ENCODE assay signal across 12 cellular contexts in genomic region chr17:2403044-2403443, GRCh38. TPM values are rescaled to one million over a fixed set of nuclear protein-coding genes. Genes with fewer than 3 reads are reported as not detected.
DNase-seq lines count a peak whose midpoint lies in the region; ATAC-seq and TF ChIP-seq lines count a peak whose summit lies in the region.
"Had no signal": no experiment of that assay in that cellular context is flagged by ENCODE, and none has a peak within 500 bp of the region (broad histone marks: within the 10 kb centered on the region; RNA-seq: fewer than 3 reads in every experiment).

No MANE protein-coding gene starts in this region.

- peaks cover 11% of the 10 kb centered on the region for H3K36me3 Mint-ChIP-seq in stimulated activated naive CD8-positive, alpha-beta T cell treated with anti-CD3 and anti-CD28 coated beads, Interleukin-15, Interleukin-2, amounts not matched to agents 100 ng/mL and 50 ng/mL, for 24 hours (ENCODE audit: low read depth)
- H3K36me3 Mint-ChIP-seq in brain = no peaks in the 10 kb centered on the region
- no peaks in the 10 kb centered on the region for H3K36me3 Mint-ChIP-seq in natural killer cell treated with Interleukin-12 subunit alpha and Interleukin-12 subunit beta and Interleukin-15 and Interleukin-18, amount 100 ng/mL, for 72 hours

- no peak for TF ChIP-seq CTCF in brain (conservative IDR thresholded peaks at IDR 0.05)

- no peak for ATAC-seq in stimulated activated naive CD8-positive, alpha-beta T cell treated with anti-CD3 and anti-CD28 coated beads, Interleukin-15, Interleukin-2, amounts not matched to agents 100 U/mL and 50 U/mL, for 24 hours
- ATAC-seq in natural killer cell treated with Interleukin-12 subunit alpha and Interleukin-12 subunit beta and Interleukin-15 and Interleukin-18, amount 100 ng/mL, for 72 hours = no peak
- no peak for ATAC-seq in GM18861 (IDR thresholded peaks at IDR 0.05; ENCODE audit: unreplicated experiment)
- no peak for ATAC-seq in left lobe of liver
- ATAC-seq: left colon, Right ventricle myocardium inferior, sciatic nerve had no signal

- DNase-seq in stimulated activated naive CD8-positive, alpha-beta T cell treated with anti-CD3 and anti-CD28 coated beads, Interleukin-15, Interleukin-2, amounts not matched to agents 100 U/mL and 50 U/mL, for 24 hours = no peak
- DNase-seq in natural killer cell treated with Interleukin-12 subunit alpha and Interleukin-12 subunit beta and Interleukin-15 and Interleukin-18, amount 100 ng/mL, for 72 hours (ENCODE audit: low spot score) = no peak
- no peak for DNase-seq in stimulated activated CD4-positive, alpha-beta T cell treated with anti-CD3 and anti-CD28 coated beads, Interleukin-15, amount 100 ng/mL, for 24 hours
- DNase-seq in retina (no peak), left lobe of liver (ENCODE audit: low spot score) (no peak)
- DNase-seq: left colon, NCI-H2171 had no signal

- no peaks in the 10 kb centered on the region for H3K9me3 Mint-ChIP-seq in stimulated activated naive CD8-positive, alpha-beta T cell treated with anti-CD3 and anti-CD28 coated beads, Interleukin-15, Interleukin-2, amounts not matched to agents 100 ng/mL and 50 ng/mL, for 24 hours
- no peaks in the 10 kb centered on the region for H3K9me3 Mint-ChIP-seq in brain
- no peaks in the 10 kb centered on the region for H3K9me3 Mint-ChIP-seq in natural killer cell treated with Interleukin-12 subunit alpha and Interleukin-12 subunit beta and Interleukin-15 and Interleukin-18, amount 100 ng/mL, for 72 hours

- H3K27me3 Mint-ChIP-seq in stimulated activated naive CD8-positive, alpha-beta T cell treated with anti-CD3 and anti-CD28 coated beads, Interleukin-15, Interleukin-2, amounts not matched to agents 100 ng/mL and 50 ng/mL, for 24 hours = no peaks in the 10 kb centered on the region
- H3K27me3 Mint-ChIP-seq in brain = peaks cover 15% of the 10 kb centered on the region
- no peaks in the 10 kb centered on the region for H3K27me3 Mint-ChIP-seq in natural killer cell treated with Interleukin-12 subunit alpha and Interleukin-12 subunit beta and Interleukin-15 and Interleukin-18, amount 100 ng/mL, for 72 hours

- H3K4me1 Mint-ChIP-seq in stimulated activated naive CD8-positive, alpha-beta T cell treated with anti-CD3 and anti-CD28 coated beads, Interleukin-15, Interleukin-2, amounts not matched to agents 100 ng/mL and 50 ng/mL, for 24 hours (ENCODE audit: low read depth) = peaks cover 46% of the 10 kb centered on the region
- peaks cover 59% of the 10 kb centered on the region for H3K4me1 Mint-ChIP-seq in brain
- H3K4me1 Mint-ChIP-seq in natural killer cell treated with Interleukin-12 subunit alpha and Interleukin-12 subunit beta and Interleukin-15 and Interleukin-18, amount 100 ng/mL, for 72 hours (ENCODE audit: low read depth in 2 of 2) = peaks cover 31 to 36% of the 10 kb centered on the region in 2 donors

- H3K27ac Mint-ChIP-seq in stimulated activated naive CD8-positive, alpha-beta T cell treated with anti-CD3 and anti-CD28 coated beads, Interleukin-15, Interleukin-2, amounts not matched to agents 100 ng/mL and 50 ng/mL, for 24 hours = no peak overlapping the region
- H3K27ac Mint-ChIP-seq in brain = peak overlapping the region; percentile 51 to 99 (median 88)
- H3K27ac Mint-ChIP-seq in natural killer cell treated with Interleukin-12 subunit alpha and Interleukin-12 subunit beta and Interleukin-15 and Interleukin-18, amount 100 ng/mL, for 72 hours = peak overlapping the region in 1 of 2 donors; percentile 97

- H3K4me3 Mint-ChIP-seq in stimulated activated naive CD8-positive, alpha-beta T cell treated with anti-CD3 and anti-CD28 coated beads, Interleukin-15, Interleukin-2, amounts not matched to agents 100 ng/mL and 50 ng/mL, for 24 hours = peak overlapping the region; percentile 74
- peak overlapping the region; percentile 82 to 98 (median 86) for H3K4me3 Mint-ChIP-seq in brain
- peak overlapping the region; percentile 92 for H3K4me3 Mint-ChIP-seq in natural killer cell treated with Interleukin-12 subunit alpha and Interleukin-12 subunit beta and Interleukin-15 and Interleukin-18, amount 100 ng/mL, for 72 hours

RNA-seq across cellular contexts. Expression of gene MNT, which starts 2.2 kb away (rescaled TPM):
- polyA plus RNA-seq in brain (ENCODE audit: insufficient read depth, low read depth, low replicate concordance) = 17.4 TPM
- 10 to 100 TPM; 20.3 to 36.9 TPM for total RNA-seq in natural killer cell treated with Interleukin-12 subunit alpha and Interleukin-12 subunit beta and Interleukin-15 and Interleukin-18, amount 100 ng/mL, for 72 hours
- 8.6 TPM for total RNA-seq in left lobe of liver
